In the genomic region with DNA sequence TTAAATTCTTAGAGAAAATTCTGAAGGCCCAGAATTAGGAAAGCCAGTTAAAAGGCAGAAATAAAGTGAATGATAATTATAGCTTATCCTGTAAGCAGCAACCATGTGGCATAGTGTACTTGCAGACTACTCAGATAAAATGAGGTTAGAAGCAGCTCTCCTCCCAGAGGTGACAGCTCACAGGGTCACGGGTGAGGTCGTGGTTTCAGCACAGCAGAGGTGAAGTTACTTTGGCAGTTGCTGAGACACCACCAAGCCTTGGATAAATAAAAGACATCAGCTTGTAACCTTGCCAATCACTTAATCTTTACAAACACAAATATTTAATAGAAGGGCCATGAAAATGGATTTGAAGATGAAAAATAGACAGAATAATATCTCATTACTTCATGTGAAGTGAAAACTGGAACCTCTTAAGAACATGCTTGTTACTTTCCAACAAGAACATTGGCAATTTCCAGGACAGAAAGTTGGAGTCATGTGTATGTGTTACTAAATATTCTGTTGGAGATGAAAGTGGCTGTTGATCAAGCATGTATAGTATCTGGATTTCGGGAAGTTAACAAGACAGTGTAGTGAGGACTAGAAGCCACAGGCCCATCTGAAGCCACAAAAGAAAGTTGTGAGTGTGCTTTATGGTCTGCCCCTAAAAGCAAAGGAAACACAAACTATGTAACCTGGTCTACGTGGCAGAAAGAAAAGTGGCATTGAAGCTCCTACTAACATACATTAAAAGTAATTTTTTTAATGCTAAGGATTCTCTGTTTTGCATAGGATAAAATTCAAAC, we compare ENCODE assay signal across 9 cellular contexts.
DNase-seq lines count a peak whose midpoint lies in the region; ATAC-seq and TF ChIP-seq lines count a peak whose summit lies in the region.
"Had no signal": no experiment of that assay in that cellular context is flagged by ENCODE, and none has a peak within 500 bp of the region (broad histone marks: within the 10 kb centered on the region; RNA-seq: fewer than 3 reads in every experiment).

No MANE protein-coding gene starts in this region.

- no peak overlapping the region for H3K4me3 ChIP-seq in BE2C (ENCODE audit: low read depth, low read length)

- H3K9me3 ChIP-seq in BE2C: no peaks in the 10 kb centered on the region

- peaks cover 11% of the 10 kb centered on the region for H3K36me3 Mint-ChIP-seq in activated naive CD8-positive, alpha-beta T cell

- peak overlapping the region; percentile 39 for H3K4me3 Mint-ChIP-seq in activated naive CD8-positive, alpha-beta T cell

- H3K27me3 ChIP-seq in BE2C: no peaks in the 10 kb centered on the region

- H3K36me3 ChIP-seq in BE2C: peaks cover 13% of the 10 kb centered on the region

- H3K4me1 ChIP-seq in BE2C: no peaks in the 10 kb centered on the region

- no peaks in the 10 kb centered on the region for H3K9me3 Mint-ChIP-seq in activated naive CD8-positive, alpha-beta T cell (ENCODE audit: low read depth)

- DNase-seq in GF-D8 (lab: John Stamatoyannopoulos, UW) (peak; percentile 56), RPMI8226 (peak; percentile 11), renal cortical epithelial cell (ENCODE audit: low read depth) (peak; percentile 63), T-helper 9 cell (no peak), BE2C (no peak)
- DNase-seq: NCI-H524 treated with DMSO at 0.1 percent for 48 hours had no signal

- no peak for ATAC-seq in GM19463 (IDR thresholded peaks at IDR 0.05; ENCODE audit: unreplicated experiment)
- no peak for ATAC-seq in HG02981 (IDR thresholded peaks at IDR 0.05; ENCODE audit: unreplicated experiment)

- peaks cover 32% of the 10 kb centered on the region for H3K4me1 Mint-ChIP-seq in activated naive CD8-positive, alpha-beta T cell (ENCODE audit: low read depth)

- TF ChIP-seq CTCF in BE2C (IDR thresholded peaks at IDR 0.05; ENCODE audit: low read depth, low read length): no peak

- no peaks in the 10 kb centered on the region for H3K27me3 Mint-ChIP-seq in activated naive CD8-positive, alpha-beta T cell

- H3K27ac Mint-ChIP-seq in activated naive CD8-positive, alpha-beta T cell: no peak overlapping the region

Comparison
In these comparisons a context has a peak if more than half of its experiments do, and no peak if none do; other contexts are left out.
1. DNase-seq: peak in GF-D8 (single experiment), RPMI8226 (single experiment) and renal cortical epithelial cell (single experiment); none in T-helper 9 cell (single experiment) and BE2C (single experiment).